In the genomic region with DNA sequence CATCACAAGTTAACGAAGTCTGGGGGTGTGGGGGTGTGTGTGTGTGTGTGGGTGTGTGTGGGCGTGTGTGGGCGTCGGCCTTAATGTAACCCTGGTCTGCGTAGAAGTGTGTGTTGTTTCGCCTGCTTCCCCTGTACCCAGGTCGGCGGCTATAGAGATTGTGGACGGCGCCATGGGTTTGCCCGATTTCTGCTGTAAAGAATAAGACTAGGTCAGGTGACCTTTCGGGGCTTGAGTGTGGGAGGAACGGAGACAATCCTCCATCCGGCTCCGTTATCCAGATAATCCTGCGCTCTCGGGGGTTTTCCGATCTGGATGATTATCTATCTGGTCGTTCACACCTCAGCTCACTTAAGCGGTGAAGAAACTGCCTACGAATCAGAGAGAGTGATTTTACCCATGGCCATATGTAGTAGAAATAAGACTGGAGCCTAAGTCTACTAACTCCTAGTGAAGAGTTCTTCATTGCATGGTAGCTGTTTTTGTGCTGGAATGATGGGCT, we compare ENCODE assay signal across 8 cellular contexts. TPM values are rescaled to one million over a fixed set of nuclear protein-coding genes. Genes with fewer than 3 reads are reported as not detected.
DNase-seq lines count a peak whose midpoint lies in the region; ATAC-seq and TF ChIP-seq lines count a peak whose summit lies in the region.

No MANE protein-coding gene starts in this region.

- H3K4me1 ChIP-seq in Peyer's patch (peaks cover 0 to 46% (median 3%) of the 10 kb centered on the region in 4 donors), hepatocyte (ENCODE audit: insufficient read depth) (peaks cover 16% of the 10 kb centered on the region)

- H3K27me3 ChIP-seq in Peyer's patch (no peaks in the 10 kb centered on the region), hepatocyte (no peaks in the 10 kb centered on the region)

- ATAC-seq in Right ventricle myocardium inferior: peak; percentile 16
- ATAC-seq in HG03095 (IDR thresholded peaks at IDR 0.05; ENCODE audit: unreplicated experiment): peak; percentile 14

- intact Hi-C loops in Right ventricle myocardium inferior (cut with DNase I) (loop anchor here (2.0 to 5.0 kb wide), 2 partner anchors 30 to 82 kb away; no protein-coding TSS in a partner anchor), cardiac septum (cut with DNase I) (loop anchor here (2.0 kb wide), 2 partner anchors 54 to 100 kb away; no protein-coding TSS in a partner anchor)

- WGBS in hepatocyte (ENCODE audit: low lambda C conversion rate, missing lambda C conversion rate): 0% methylated on average over 21 of the region's 21 CpGs

- no peaks in the 10 kb centered on the region for H3K36me3 ChIP-seq in Peyer's patch
- no peaks in the 10 kb centered on the region for H3K36me3 ChIP-seq in hepatocyte (replicated peaks; ENCODE audit: insufficient read depth, low read depth)

- peaks cover 18% of the 10 kb centered on the region for H4K20me1 ChIP-seq in hepatocyte (ENCODE audit: insufficient read depth, poor library complexity, severe bottlenecking)

- peak overlapping the region; percentile 77 for H3K4me2 ChIP-seq in hepatocyte

- H3K9me2 ChIP-seq in hepatocyte (replicated peaks; ENCODE audit: insufficient read depth): no peaks in the 10 kb centered on the region

- peak; percentile 68 for DNase-seq in Right ventricle myocardium inferior (ENCODE audit: missing footprints)
- DNase-seq in cardiac septum (ENCODE audit: low spot score): no peak
- peak in 2 of 3 donors; percentile 46 to 79 for DNase-seq in Peyer's patch
- peak; percentile 1 for DNase-seq in activated naive CD8-positive, alpha-beta T cell treated with anti-CD3 and anti-CD28 coated beads, Interleukin-2, amount 50 U/mL, for 16 hours (ENCODE audit: low read depth, low spot score)
- DNase-seq in hepatocyte (ENCODE audit: low spot score): peak; percentile 71
- no peak for DNase-seq in skeletal muscle cell (ENCODE audit: low read depth)
- DNase-seq in occipital lobe (lab: John Stamatoyannopoulos, UW): no peak

- TF ChIP-seq CTCF in Peyer's patch (IDR thresholded peaks at IDR 0.05) (no peak), hepatocyte (IDR thresholded peaks at IDR 0.05; ENCODE audit: poor library complexity) (no peak)

- H3K9me3 ChIP-seq in Peyer's patch (no peaks in the 10 kb centered on the region), hepatocyte (ENCODE audit: low read depth) (no peaks in the 10 kb centered on the region)

- peaks cover 87% of the 10 kb centered on the region for H3K79me2 ChIP-seq in hepatocyte

- H3K27ac ChIP-seq in Peyer's patch (peak overlapping the region; percentile 95 to 98 (median 96)), hepatocyte (peak overlapping the region; percentile 99)

- peak in 1 of 2 donors; percentile 3 for TF ChIP-seq POLR2A in Peyer's patch (IDR thresholded peaks at IDR 0.05)

- peak overlapping the region; percentile 62 to 93 (median 80) for H3K4me3 ChIP-seq in Peyer's patch
- H3K4me3 ChIP-seq in hepatocyte: peak overlapping the region; percentile 79
- H3K4me3 ChIP-seq in skeletal muscle cell (ENCODE audit: low read depth, low read length): peak overlapping the region; percentile 99

- peak overlapping the region; percentile 73 for H2AFZ ChIP-seq in hepatocyte

RNA-seq across cellular contexts. Expression of a gene that starts 0.5 kb away (rescaled TPM):
- total RNA-seq in Right ventricle myocardium inferior (1,782 TPM), cardiac septum (532 TPM), Peyer's patch (100 to 1,000 TPM; 120 to 413 (median 251) TPM), hepatocyte (131 and 137 TPM in 2 replicates), occipital lobe (41.8 TPM)
- 108 and 133 TPM in 2 replicates for polyA plus RNA-seq in hepatocyte

RNA-seq across cellular contexts. Expression of a gene that starts 0.8 kb away (rescaled TPM):
- total RNA-seq in Right ventricle myocardium inferior (764 TPM), cardiac septum (244 TPM), Peyer's patch (100 to 1,000 TPM; 105 to 438 (median 267) TPM), hepatocyte (149 and 155 TPM in 2 replicates), occipital lobe (89.1 TPM)
- 122 and 125 TPM in 2 replicates for polyA plus RNA-seq in hepatocyte

Comparison
In these comparisons a context has a peak if more than half of its experiments do, and no peak if none do; other contexts are left out.
1. DNase-seq: peak in Right ventricle myocardium inferior (single experiment), Peyer's patch (2 of 3), activated naive CD8-positive, alpha-beta T cell treated with anti-CD3 and anti-CD28 coated beads, Interleukin-2, amount 50 U/mL, for 16 hours (single experiment) and hepatocyte (single experiment); none in cardiac septum (single experiment), skeletal muscle cell (single experiment) and occipital lobe (single experiment).
2. Peak in every context shown above with its lines, with median percentiles within 50 percentile points of each other: H3K4me3 ChIP-seq.